Comparison of ENCODE assay signal across 24 cellular contexts in genomic region chr15:75533945-75534344, GRCh38. TPM values are rescaled to one million over a fixed set of nuclear protein-coding genes. Genes with fewer than 3 reads are reported as not detected.
DNase-seq lines count a peak whose midpoint lies in the region; ATAC-seq, FAIRE-seq and TF ChIP-seq lines count a peak whose summit lies in the region.
"Had no signal": no experiment of that assay in that cellular context is flagged by ENCODE, and none has a peak within 500 bp of the region (broad histone marks: within the 10 kb centered on the region; RNA-seq: fewer than 3 reads in every experiment).

No MANE protein-coding gene starts in this region.

- H3K27me3 ChIP-seq in CD8-positive, alpha-beta memory T cell (ENCODE audit: insufficient read depth, low read length, poor library complexity, severe bottlenecking): no peaks in the 10 kb centered on the region
- H3K27me3 ChIP-seq in K562 (ENCODE audit: control insufficient read depth in 2 of 2, insufficient read depth in 2 of 2, low read length in 2 of 2) (no peaks in the 10 kb centered on the region), sigmoid colon (no peaks in the 10 kb centered on the region)
- H3K27me3 ChIP-seq: upper lobe of right lung had no signal

- TF ChIP-seq RAD21 in K562 (CRISPR knock-in tag; conservative IDR thresholded peaks at IDR 0.05 in 1 of 2, IDR thresholded peaks at IDR 0.05 in 1 of 2): no peak

- WGBS in K562 (ENCODE audit: insufficient coverage, low coverage, missing lambda C conversion rate): 31% methylated on average over 1 of the region's 1 CpG
- 86 to 90% methylated on average over 1 of the region's 1 CpG for WGBS in sigmoid colon, 2 donors

- TF ChIP-seq CTCF in HFFc6 (IDR thresholded peaks at IDR 0.05) (no peak), K562 (IDR thresholded peaks at IDR 0.05 in 2 of 3, conservative IDR thresholded peaks at IDR 0.05 in 1 of 3; ENCODE audit: insufficient read depth in 2 of 3, low read depth in 1 of 3, low read length in 3 of 3) (no peak), sigmoid colon (IDR thresholded peaks at IDR 0.05) (no peak)

- no peak for DNase-seq in CD8-positive, alpha-beta memory T cell
- no peak for DNase-seq in HFFc6
- DNase-seq in K562 (ENCODE audit: extremely low read depth in 1 of 4, low spot score in 3 of 4): no peak
- no peak for DNase-seq in sigmoid colon
- DNase-seq in NCI-H1092 (lab: John Stamatoyannopoulos, UW): no peak
- no peak for DNase-seq in stimulated activated CD4-positive, alpha-beta T cell treated with anti-CD3 and anti-CD28 coated beads, Interleukin-15, amount 100 ng/mL, for 24 hours
- no peak for DNase-seq in Kasumi-1 (lab: John Stamatoyannopoulos, UW)
- DNase-seq: activated CD4-positive, alpha-beta memory T cell treated with anti-CD3 and anti-CD28 coated beads, Interleukin-2, amount 10 ng/mL, durations not matched to agents 7 days and 5 days; activated CD4-positive, CD25-positive, alpha-beta regulatory T cell; activated CD8-positive, alpha-beta memory T cell treated with anti-CD3 and anti-CD28 coated beads, Interleukin-2, amount 50 U/mL, for 48 hours; activated naive CD8-positive, alpha-beta T cell treated with anti-CD3 and anti-CD28 coated beads, Interleukin-2, amount 10 ng/mL, durations not matched to agents 7 days and 5 days; islet precursor cell; naive thymus-derived CD8-positive, alpha-beta T cell; NCI-H187 treated with DMSO at 0.1 percent for 48 hours; NCI-H2171 treated with DMSO at 0.1 percent for 48 hours; NCI-H526; occipital lobe; SHP77 treated with DMSO at 0.1 percent for 48 hours; stimulated activated CD4-positive, alpha-beta T cell treated with anti-CD3 and anti-CD28 coated beads, Interleukin-2, amount 100 ng/mL, for 24 hours; T1000; upper lobe of right lung had no signal

- H3K4me1 ChIP-seq in CD8-positive, alpha-beta memory T cell (ENCODE audit: insufficient read depth, low read length): peaks cover 3% of the 10 kb centered on the region
- H3K4me1 ChIP-seq in K562 (replicated peaks in 1 of 2; ENCODE audit: control insufficient read depth in 2 of 2, insufficient read depth in 2 of 2, low read length in 2 of 2): no peaks in the 10 kb centered on the region; a peak in 1 of 5 replicates
- peaks cover 0 to 29% (median 26%) of the 10 kb centered on the region in 4 donors for H3K4me1 ChIP-seq in sigmoid colon

- H3K4me3 ChIP-seq in CD8-positive, alpha-beta memory T cell (ENCODE audit: low read length): no peak overlapping the region
- H3K4me3 ChIP-seq in K562 (no peak overlapping the region), sigmoid colon (no peak overlapping the region)
- H3K4me3 ChIP-seq: skin epidermis, upper lobe of right lung had no signal

- no peaks in the 10 kb centered on the region for H3K9me1 ChIP-seq in K562 (ENCODE audit: control insufficient read depth, insufficient read depth, low read length)

- no peak overlapping the region for H3K27ac ChIP-seq in CD8-positive, alpha-beta memory T cell (ENCODE audit: low read depth, low read length)
- H3K27ac ChIP-seq in K562 (ENCODE audit: extremely low read depth, low read depth, low read length) (no peak overlapping the region), sigmoid colon (peak overlapping the region; percentile 71 to 77 (median 74))
- H3K27ac ChIP-seq: upper lobe of right lung had no signal

- in situ Hi-C loops in K562 (cut with MboI): no loop called here

- H4K20me1 ChIP-seq in K562 (replicated peaks; ENCODE audit: control insufficient read depth, insufficient read depth, low read length): 0 out of 2 replicates have a peak, but pooled peaks cover 4% of the 10 kb centered on the region

- no peak overlapping the region for H3K4me3 Mint-ChIP-seq in CD8-positive, alpha-beta memory T cell
- no peak overlapping the region for H3K4me3 Mint-ChIP-seq in HFFc6
- H3K4me3 Mint-ChIP-seq: activated CD4-positive, alpha-beta memory T cell treated with anti-CD3 and anti-CD28 coated beads, Interleukin-2, amount 10 ng/mL, durations not matched to agents 7 days and 5 days; activated naive CD8-positive, alpha-beta T cell treated with anti-CD3 and anti-CD28 coated beads, Interleukin-2, amount 10 ng/mL, durations not matched to agents 7 days and 5 days; naive thymus-derived CD8-positive, alpha-beta T cell had no signal

- no peaks in the 10 kb centered on the region for H3K27me3 Mint-ChIP-seq in CD8-positive, alpha-beta memory T cell
- no peaks in the 10 kb centered on the region; the same call in 1 of the 2 replicates for H3K27me3 Mint-ChIP-seq in HFFc6 (ENCODE audit: insufficient read depth)
- H3K27me3 Mint-ChIP-seq: activated CD4-positive, alpha-beta memory T cell treated with anti-CD3 and anti-CD28 coated beads, Interleukin-2, amount 10 ng/mL, durations not matched to agents 7 days and 5 days; activated naive CD8-positive, alpha-beta T cell treated with anti-CD3 and anti-CD28 coated beads, Interleukin-2, amount 10 ng/mL, durations not matched to agents 7 days and 5 days; naive thymus-derived CD8-positive, alpha-beta T cell had no signal

- intact Hi-C loops in K562 (cut with micrococcal nuclease) (no loop called here), sigmoid colon (cut with DNase I) (loop anchor here (2.0 to 5.0 kb wide), 2 partner anchors 43 to 77 kb away; no protein-coding TSS in a partner anchor)

- TF ChIP-seq EP300 in K562 (IDR thresholded peaks at IDR 0.05; ENCODE audit: low read length) (no peak), sigmoid colon (IDR thresholded peaks at IDR 0.05) (no peak)

- H3K4me1 Mint-ChIP-seq in CD8-positive, alpha-beta memory T cell: peaks cover 21 to 50% (median 43%) of the 10 kb centered on the region in 3 donors
- H3K4me1 Mint-ChIP-seq in HFFc6 (ENCODE audit: low read depth): peaks cover 35% of the 10 kb centered on the region

- H3K27ac Mint-ChIP-seq in CD8-positive, alpha-beta memory T cell: peak overlapping the region in 6 of 8 donors; percentile 2 to 88 (median 38)
- H3K27ac Mint-ChIP-seq in HFFc6: peak overlapping the region; percentile 82
- H3K27ac Mint-ChIP-seq: activated CD4-positive, alpha-beta memory T cell treated with anti-CD3 and anti-CD28 coated beads, Interleukin-2, amount 10 ng/mL, durations not matched to agents 7 days and 5 days; activated naive CD8-positive, alpha-beta T cell treated with anti-CD3 and anti-CD28 coated beads, Interleukin-2, amount 10 ng/mL, durations not matched to agents 7 days and 5 days had no signal

- no peaks in the 10 kb centered on the region for H3K9me3 ChIP-seq in CD8-positive, alpha-beta memory T cell (ENCODE audit: low read length)
- H3K9me3 ChIP-seq in K562 (replicated peaks; ENCODE audit: control insufficient read depth, insufficient read depth, low read depth, low read length): no peaks in the 10 kb centered on the region
- H3K9me3 ChIP-seq in sigmoid colon: no peaks in the 10 kb centered on the region
- H3K9me3 ChIP-seq: upper lobe of right lung had no signal

- no peaks in the 10 kb centered on the region for H3K9me3 Mint-ChIP-seq in CD8-positive, alpha-beta memory T cell
- no peaks in the 10 kb centered on the region for H3K9me3 Mint-ChIP-seq in HFFc6
- H3K9me3 Mint-ChIP-seq: activated CD4-positive, alpha-beta memory T cell treated with anti-CD3 and anti-CD28 coated beads, Interleukin-2, amount 10 ng/mL, durations not matched to agents 7 days and 5 days; activated naive CD8-positive, alpha-beta T cell treated with anti-CD3 and anti-CD28 coated beads, Interleukin-2, amount 10 ng/mL, durations not matched to agents 7 days and 5 days; naive thymus-derived CD8-positive, alpha-beta T cell had no signal

- H3K9ac ChIP-seq in K562 (ENCODE audit: insufficient read depth in 1 of 2, low read depth in 2 of 2, low read length in 2 of 2): no peak overlapping the region

- FAIRE-seq in K562 (lab: Jason Lieb, UNC): no peak
- FAIRE-seq: D721Med, GM18507 had no signal

- TF ChIP-seq POLR2A in K562 (conservative IDR thresholded peaks at IDR 0.05): no peak
- no peak for TF ChIP-seq POLR2A in sigmoid colon (IDR thresholded peaks at IDR 0.05)

- POLR2A ChIA-PET in CD8-positive, alpha-beta memory T cell (lab: Charles Lee): no interaction called here
- POLR2A ChIA-PET in K562 (lab: Yijun Ruan, JAX): no interaction called here

- H3K79me2 ChIP-seq in K562 (ENCODE audit: control insufficient read depth, insufficient read depth, low read length): 0 out of 3 replicates have a peak, but pooled peaks cover 7% of the 10 kb centered on the region

- BruUV-seq in K562 (replicated peaks; lab: Mats Ljungman, UMichigan): no TSS peak

- H3K36me3 Mint-ChIP-seq in CD8-positive, alpha-beta memory T cell: peaks cover 0 to 9% (median 3%) of the 10 kb centered on the region in 3 donors
- H3K36me3 Mint-ChIP-seq in HFFc6 (ENCODE audit: low read depth): peaks cover 4% of the 10 kb centered on the region; the same call in 1 of the 2 replicates

- no peaks in the 10 kb centered on the region for H3K36me3 ChIP-seq in CD8-positive, alpha-beta memory T cell (ENCODE audit: insufficient read depth, low read length)
- H3K36me3 ChIP-seq in K562 (ENCODE audit: control insufficient read depth, insufficient read depth, low read length) (peaks cover 2% of the 10 kb centered on the region; the same call in 1 of the 3 replicates), sigmoid colon (no peaks in the 10 kb centered on the region)
- H3K36me3 ChIP-seq: upper lobe of right lung had no signal

- no peak overlapping the region for H3K4me2 ChIP-seq in K562 (ENCODE audit: insufficient read depth, low read length)

- H2AFZ ChIP-seq in K562 (ENCODE audit: low read depth, low read length): no peak overlapping the region

- CTCF ChIA-PET in CD8-positive, alpha-beta memory T cell (lab: Charles Lee): no interaction called here
- CTCF ChIA-PET in K562 (lab: Yijun Ruan, JAX; ENCODE audit: low intra/inter-chr PET ratio): no interaction called here

- no peak for ATAC-seq in K562
- ATAC-seq: naive thymus-derived CD8-positive, alpha-beta T cell; upper lobe of right lung had no signal

RNA-seq across cellular contexts. Expression of gene PTPN9, which starts 45.2 kb away (rescaled TPM):
- 10 to 100 TPM; 22.0 to 22.3 TPM for total RNA-seq in CD8-positive, alpha-beta memory T cell
- 34.1 TPM for polyA plus RNA-seq in CD8-positive, alpha-beta memory T cell
- total RNA-seq in HFFc6 (2021; fragmentation: NEBNext Ultra II Directional; extraction: Animal tissue kit (Norgen Biotek cat#: 25700)): 10 to 100 TPM; 27.9 to 36.3 (median 33.6) TPM
- total RNA-seq in K562 (2011; cell fraction: chromatin; rRNA removed; ENCODE audit: low replicate concordance): 24.8 and 25.7 TPM in 2 replicates
- total RNA-seq in K562 (2011; cell fraction: nucleolus; rRNA removed): 11.2 and 13.5 TPM in 2 replicates
- total RNA-seq in K562 (2011; cell fraction: nucleoplasm; rRNA removed): 19.7 and 25.1 TPM in 2 replicates
- total RNA-seq in K562 (2014; rRNA removed) (7.4 and 14.4 TPM in 2 replicates), K562 (2014; rRNA removed; fragmentation: Illumina TruSeq; extraction: Trizol) (14.2 and 16.6 TPM in 2 replicates), K562 (2015; rRNA removed; fragmentation: Illumina TruSeq; extraction: Trizol) (15.4 and 16.5 TPM in 2 replicates), K562 (2021) (17.1 and 20.4 TPM in 2 replicates), sigmoid colon (10 to 100 TPM; 12.2 to 21.0 (median 17.2) TPM)
- polyA plus RNA-seq in K562 (2011; rRNA removed) (22.3 and 24.0 TPM in 2 replicates), K562 (2014; fragmentation: Illumina TruSeq; extraction: Trizol) (17.7 and 19.7 TPM in 2 replicates), K562 (2014; fragmentation: Nextera tagmentation; extraction: Ambion mirVana) (1 to 10 TPM; 5.0 to 6.3 TPM), K562 (2014; rRNA removed) (11.3 and 12.4 TPM in 2 replicates), sigmoid colon (10 to 100 TPM; 19.2 to 23.1 (median 19.8) TPM)
- 31.5 and 33.8 TPM in 2 replicates for polyA plus RNA-seq in K562 (2011; cell fraction: cytosol; rRNA removed)
- 11.1 and 14.2 TPM in 2 replicates for polyA plus RNA-seq in K562 (2011; cell fraction: nucleus; rRNA removed)
- polyA plus RNA-seq in K562 (2012): 15.8 and 27.6 TPM in 2 replicates
- 35.0 and 36.0 TPM in 2 replicates for polyA minus RNA-seq in K562 (2011; rRNA and poly(A)+ RNA removed)
- polyA minus RNA-seq in K562 (2011; cell fraction: cytosol; rRNA and poly(A)+ RNA removed): 12.7 and 14.1 TPM in 2 replicates
- polyA minus RNA-seq in K562 (2011; cell fraction: nucleus; rRNA and poly(A)+ RNA removed): 3.4 and 8.6 TPM in 2 replicates

Comparison
In these comparisons a context has a peak if more than half of its experiments do, and no peak if none do; other contexts are left out.
1. H3K27ac ChIP-seq: peak in sigmoid colon (4 of 4); none in CD8-positive, alpha-beta memory T cell (single experiment) and K562 (single experiment).